In the genomic region with DNA sequence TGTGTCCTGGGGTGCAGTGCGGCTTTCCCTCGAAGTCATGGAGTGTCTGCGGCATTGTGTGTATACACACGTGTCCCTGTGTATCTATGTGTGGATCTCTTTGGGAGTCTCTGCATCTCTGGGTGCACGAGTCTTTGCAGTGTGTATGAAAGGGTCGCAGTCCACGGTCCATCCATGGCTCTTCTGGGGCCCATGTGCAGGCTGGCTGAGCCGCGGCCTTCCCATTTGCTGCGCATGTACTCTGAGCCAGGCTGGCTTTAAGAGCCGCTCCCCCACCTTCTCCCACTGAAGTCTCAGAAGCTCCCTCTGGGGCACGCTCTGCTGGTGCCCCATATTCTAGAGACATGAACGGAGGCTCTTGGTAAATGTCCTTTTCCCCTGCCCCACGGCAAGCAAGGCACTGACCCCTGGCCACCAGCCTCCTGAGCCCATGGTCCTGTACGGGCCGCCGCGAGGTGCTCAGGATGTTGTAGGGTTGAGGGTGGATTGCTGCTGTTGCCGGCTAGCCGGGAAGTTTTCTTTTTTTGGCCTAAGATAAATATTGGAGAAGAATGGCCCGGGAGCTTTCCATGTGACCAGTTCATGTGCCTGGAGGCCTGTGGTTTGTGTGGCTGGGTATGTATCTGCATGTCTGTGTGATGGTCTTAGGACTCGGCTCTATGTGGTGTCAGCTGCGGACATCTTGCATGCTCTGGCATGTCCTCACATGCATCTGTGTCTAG, we compare ENCODE assay signal across 21 cellular contexts. TPM values are rescaled to one million over a fixed set of nuclear protein-coding genes. Genes with fewer than 3 reads are reported as not detected.
DNase-seq lines count a peak whose midpoint lies in the region; ATAC-seq and TF ChIP-seq lines count a peak whose summit lies in the region.
"Had no signal": no experiment of that assay in that cellular context is flagged by ENCODE, and none has a peak within 500 bp of the region (broad histone marks: within the 10 kb centered on the region; RNA-seq: fewer than 3 reads in every experiment).

No MANE protein-coding gene starts in this region.

- H3K27ac Mint-ChIP-seq in GM23338 (peak overlapping the region; percentile 30), brain (peak overlapping the region; percentile 6 to 94 (median 76))
- H3K27ac Mint-ChIP-seq in activated CD4-positive, alpha-beta T cell treated with anti-CD3 and anti-CD28 coated beads, Interleukin-2, amount 10 ng/mL, durations not matched to agents 24 days and 14 days = no peak overlapping the region
- H3K27ac Mint-ChIP-seq: activated naive CD4-positive, alpha-beta T cell treated with anti-CD3 and anti-CD28 coated beads, Interleukin-2, amount 50 U/mL, for 24 hours had no signal

- TF ChIP-seq POLR2A in transverse colon (IDR thresholded peaks at IDR 0.05) = no peak

- H2AFZ ChIP-seq in GM23338 (no peak overlapping the region), smooth muscle cell (ENCODE audit: low read depth) (no peak overlapping the region)
- H2AFZ ChIP-seq: hepatocyte had no signal

- H3K4me2 ChIP-seq in GM23338 (no peak overlapping the region), smooth muscle cell (peak overlapping the region; percentile 79)

- no peak for TF ChIP-seq EP300 in transverse colon (IDR thresholded peaks at IDR 0.05; ENCODE audit: low read depth)

- H3K79me2 ChIP-seq in GM23338 (replicated peaks; ENCODE audit: insufficient read depth) (peaks cover 40% of the 10 kb centered on the region), smooth muscle cell (ENCODE audit: low read depth) (peaks cover 44% of the 10 kb centered on the region)

- DNase-seq in GM23338 (ENCODE audit: low spot score) (no peak), smooth muscle cell (lab: John Stamatoyannopoulos, UW; ENCODE audit: unreplicated experiment) (no peak), transverse colon (no peak), occipital lobe (lab: John Stamatoyannopoulos, UW) (no peak)
- DNase-seq in activated CD4-positive, alpha-beta T cell treated with anti-CD3 and anti-CD28 coated beads, Interleukin-2, amount 10 ng/mL, durations not matched to agents 24 days and 14 days = no peak
- no peak for DNase-seq in stimulated activated CD4-positive, alpha-beta T cell treated with anti-CD3 and anti-CD28 coated beads, Interleukin-4, amount 100 ng/mL, for 1 hour
- DNase-seq: activated CD8-positive, alpha-beta memory T cell treated with anti-CD3 and anti-CD28 coated beads, Interleukin-2, amount 50 U/mL, for 48 hours; caudate nucleus; left colon; naive thymus-derived CD8-positive, alpha-beta T cell; NCI-H2081 treated with DMSO at 0.1 percent for 48 hours; stimulated activated naive CD8-positive, alpha-beta T cell treated with anti-CD3 and anti-CD28 coated beads, Interleukin-15, Interleukin-2, amounts not matched to agents 100 U/mL and 50 U/mL, for 24 hours; SW 1271 had no signal

- in situ Hi-C loops in transverse colon (cut with MboI; ENCODE audit: low pct_ligation_motif_present in 1 of 4, low pct_unique_long_range_greater_than_20kb in 1 of 4, low sequenced_read_pairs in 3 of 4) = no loop called here

- peaks cover 17% of the 10 kb centered on the region for H3K4me1 ChIP-seq in GM23338 (ENCODE audit: insufficient read depth)
- H3K4me1 ChIP-seq in iPS-15b (ENCODE audit: control insufficient read depth, insufficient read depth, low read length) = peaks cover 4% of the 10 kb centered on the region
- H3K4me1 ChIP-seq in smooth muscle cell (ENCODE audit: low read depth) = peaks cover 16% of the 10 kb centered on the region
- peaks cover 13 to 56% (median 42%) of the 10 kb centered on the region in 4 donors for H3K4me1 ChIP-seq in transverse colon

- H3K4me1 Mint-ChIP-seq in GM23338 (peaks cover 42% of the 10 kb centered on the region), brain (peaks cover 39% of the 10 kb centered on the region)
- peaks cover 19% of the 10 kb centered on the region for H3K4me1 Mint-ChIP-seq in activated CD4-positive, alpha-beta T cell treated with anti-CD3 and anti-CD28 coated beads, Interleukin-2, amount 10 ng/mL, durations not matched to agents 24 days and 14 days

- no peaks in the 10 kb centered on the region for H3K9me3 ChIP-seq in iPS-15b (ENCODE audit: control insufficient read depth, insufficient read depth, low read length)
- H3K9me3 ChIP-seq in smooth muscle cell (replicated peaks; ENCODE audit: low read depth) = no peaks in the 10 kb centered on the region
- H3K9me3 ChIP-seq in transverse colon = no peaks in the 10 kb centered on the region

- H4K20me1 ChIP-seq in GM23338 (replicated peaks; ENCODE audit: insufficient read depth) (peaks cover 3% of the 10 kb centered on the region; the same call in 1 of the 2 replicates), smooth muscle cell (ENCODE audit: low read depth) (peaks cover 91% of the 10 kb centered on the region)

- no peak for TF ChIP-seq CTCF in GM23338 (conservative IDR thresholded peaks at IDR 0.05; ENCODE audit: low read depth in 2 of 2)
- TF ChIP-seq CTCF in brain (conservative IDR thresholded peaks at IDR 0.05) = no peak
- no peak for TF ChIP-seq CTCF in smooth muscle cell (IDR thresholded peaks at IDR 0.05; ENCODE audit: borderline replicate concordance, insufficient read depth, poor library complexity, severe bottlenecking)
- no peak for TF ChIP-seq CTCF in transverse colon (IDR thresholded peaks at IDR 0.05)

- H3K4me3 ChIP-seq in GM23338 (no peak overlapping the region), iPS-15b (ENCODE audit: low read depth, low read length) (no peak overlapping the region), smooth muscle cell (no peak overlapping the region), transverse colon (no peak overlapping the region)
- H3K4me3 ChIP-seq: hepatocyte had no signal

- H3K9ac ChIP-seq in iPS-15b (ENCODE audit: low read depth, low read length) (peak overlapping the region; percentile 54), smooth muscle cell (ENCODE audit: low read depth) (no peak overlapping the region)

- no peak for ATAC-seq in GM23338
- ATAC-seq: naive thymus-derived CD8-positive, alpha-beta T cell; stimulated activated naive CD8-positive, alpha-beta T cell treated with anti-CD3 and anti-CD28 coated beads, Interleukin-15, Interleukin-2, amounts not matched to agents 100 U/mL and 50 U/mL, for 24 hours had no signal

- H3K27ac ChIP-seq in GM23338 (ENCODE audit: low read depth) (no peak overlapping the region), smooth muscle cell (ENCODE audit: low read depth) (peak overlapping the region; percentile 50), transverse colon (no peak overlapping the region)
- H3K27ac ChIP-seq: hepatocyte had no signal

- no peaks in the 10 kb centered on the region for H3K27me3 ChIP-seq in GM23338 (ENCODE audit: insufficient read depth)
- H3K27me3 ChIP-seq in iPS-15b (ENCODE audit: control insufficient read depth, insufficient read depth, low read length) = no peaks in the 10 kb centered on the region
- H3K27me3 ChIP-seq in smooth muscle cell (ENCODE audit: low read depth) = no peaks in the 10 kb centered on the region
- H3K27me3 ChIP-seq in transverse colon = no peaks in the 10 kb centered on the region
- H3K27me3 ChIP-seq: hepatocyte had no signal

- H3K4me3 Mint-ChIP-seq in GM23338 (no peak overlapping the region), brain (peak overlapping the region in 3 of 5 experiments; percentile 22 to 37 (median 22))
- H3K4me3 Mint-ChIP-seq in activated CD4-positive, alpha-beta T cell treated with anti-CD3 and anti-CD28 coated beads, Interleukin-2, amount 10 ng/mL, durations not matched to agents 24 days and 14 days = no peak overlapping the region
- H3K4me3 Mint-ChIP-seq: activated naive CD4-positive, alpha-beta T cell treated with anti-CD3 and anti-CD28 coated beads, Interleukin-2, amount 50 U/mL, for 24 hours had no signal

- H3K9me3 Mint-ChIP-seq in GM23338 = no peaks in the 10 kb centered on the region; the same call in 1 of the 3 replicates
- H3K9me3 Mint-ChIP-seq in brain = peaks cover 0 to 5% (median 0%) of the 10 kb centered on the region in 5 experiments
- no peaks in the 10 kb centered on the region for H3K9me3 Mint-ChIP-seq in activated CD4-positive, alpha-beta T cell treated with anti-CD3 and anti-CD28 coated beads, Interleukin-2, amount 10 ng/mL, durations not matched to agents 24 days and 14 days
- H3K9me3 Mint-ChIP-seq: activated naive CD4-positive, alpha-beta T cell treated with anti-CD3 and anti-CD28 coated beads, Interleukin-2, amount 50 U/mL, for 24 hours; naive thymus-derived CD8-positive, alpha-beta T cell had no signal

- H3F3A ChIP-seq in GM23338 (replicated peaks; ENCODE audit: low read depth) (no peaks in the 10 kb centered on the region), smooth muscle cell (ENCODE audit: low read depth) (peaks cover 7% of the 10 kb centered on the region)

- 66% methylated on average over 23 of the region's 23 CpGs for WGBS in smooth muscle cell (ENCODE audit: low lambda C conversion rate)
- 76% methylated on average over 23 of the region's 23 CpGs; no CpG with 5 or more reads in 1 of the 2 donors for WGBS in transverse colon (ENCODE audit: low coverage in 1 of 2), 2 donors

- intact Hi-C loops in transverse colon (cut with DNase I; ENCODE audit: low total_unique reads) = no loop called here
- intact Hi-C loops in activated CD4-positive, alpha-beta T cell treated with anti-CD3 and anti-CD28 coated beads, Interleukin-2, amount 10 ng/mL, durations not matched to agents 24 days and 14 days (cut with micrococcal nuclease) = no loop called here

- H3K36me3 Mint-ChIP-seq in GM23338 (ENCODE audit: low read depth) (no peaks in the 10 kb centered on the region; the same call in 1 of the 3 replicates), brain (peaks cover 13% of the 10 kb centered on the region)
- no peaks in the 10 kb centered on the region for H3K36me3 Mint-ChIP-seq in activated CD4-positive, alpha-beta T cell treated with anti-CD3 and anti-CD28 coated beads, Interleukin-2, amount 10 ng/mL, durations not matched to agents 24 days and 14 days (ENCODE audit: low read depth)
- H3K36me3 Mint-ChIP-seq: activated naive CD4-positive, alpha-beta T cell treated with anti-CD3 and anti-CD28 coated beads, Interleukin-2, amount 50 U/mL, for 24 hours; naive thymus-derived CD8-positive, alpha-beta T cell had no signal

- H3K36me3 ChIP-seq in GM23338 (ENCODE audit: insufficient read depth) (no peaks in the 10 kb centered on the region), iPS-15b (ENCODE audit: control insufficient read depth, insufficient read depth, low read length) (no peaks in the 10 kb centered on the region), smooth muscle cell (ENCODE audit: low read depth) (no peaks in the 10 kb centered on the region), transverse colon (no peaks in the 10 kb centered on the region)

- H3K27me3 Mint-ChIP-seq in GM23338 (ENCODE audit: insufficient read depth, low read depth, poor library complexity) (peaks cover 11% of the 10 kb centered on the region), brain (peaks cover 2% of the 10 kb centered on the region)
- H3K27me3 Mint-ChIP-seq in activated CD4-positive, alpha-beta T cell treated with anti-CD3 and anti-CD28 coated beads, Interleukin-2, amount 10 ng/mL, durations not matched to agents 24 days and 14 days = no peaks in the 10 kb centered on the region
- H3K27me3 Mint-ChIP-seq: activated naive CD4-positive, alpha-beta T cell treated with anti-CD3 and anti-CD28 coated beads, Interleukin-2, amount 50 U/mL, for 24 hours; naive thymus-derived CD8-positive, alpha-beta T cell had no signal

- H3K9me2 ChIP-seq in GM23338 (ENCODE audit: insufficient read depth) = no peaks in the 10 kb centered on the region

RNA-seq across cellular contexts. Expression of gene PAK4, which starts 31.9 kb away (rescaled TPM):
- 31.7 and 35.4 TPM in 2 replicates for total RNA-seq in GM23338 (2014; rRNA removed; shearing (Covaris generic))
- polyA plus RNA-seq in GM23338 (2016; fragmentation: Nextera tagmentation; extraction: Ambion mirVana) (28.3 and 28.7 TPM in 2 replicates), brain (ENCODE audit: insufficient read depth, low read depth, low replicate concordance) (90.2 TPM), smooth muscle cell (19.1 and 19.9 TPM in 2 replicates)
- total RNA-seq in smooth muscle cell (9.7 and 11.8 TPM in 2 replicates), transverse colon (10 to 100 TPM; 43.8 to 96.1 (median 63.2) TPM), occipital lobe (1.9 TPM)
- total RNA-seq in activated CD4-positive, alpha-beta T cell treated with anti-CD3 and anti-CD28 coated beads, Interleukin-2, amount 10 ng/mL, durations not matched to agents 24 days and 14 days = 14.8 and 16.9 TPM in 2 replicates

RNA-seq across cellular contexts. Expression of gene NCCRP1, which starts 39.3 kb away (rescaled TPM):
- 3.8 and 6.2 TPM in 2 replicates for total RNA-seq in GM23338 (2014; rRNA removed; shearing (Covaris generic))
- polyA plus RNA-seq in GM23338 (2016; fragmentation: Nextera tagmentation; extraction: Ambion mirVana) (2.8 and 3.6 TPM in 2 replicates), brain (ENCODE audit: insufficient read depth, low read depth, low replicate concordance) (not detected), smooth muscle cell (1.5 TPM in 2 replicates)
- total RNA-seq in smooth muscle cell (2.2 and 4.0 TPM in 2 replicates), transverse colon (1 to 10 TPM in 2 of 4 donors, under 1 TPM in 1, not detected in 1; 0.14 to 3.0 (median 1.1) TPM), occipital lobe (not detected)
- not detected in 2 replicates for total RNA-seq in activated CD4-positive, alpha-beta T cell treated with anti-CD3 and anti-CD28 coated beads, Interleukin-2, amount 10 ng/mL, durations not matched to agents 24 days and 14 days
- total RNA-seq: left colon; naive thymus-derived CD8-positive, alpha-beta T cell; skeletal muscle tissue had no signal
- polyA plus RNA-seq: naive thymus-derived CD8-positive, alpha-beta T cell had no signal

RNA-seq across cellular contexts. Expression of gene SYCN, which starts 46.6 kb away (rescaled TPM):
- not detected in 2 replicates for total RNA-seq in GM23338 (2014; rRNA removed; shearing (Covaris generic))
- not detected in 2 replicates for polyA plus RNA-seq in GM23338 (2016; fragmentation: Nextera tagmentation; extraction: Ambion mirVana)
- not detected for polyA plus RNA-seq in brain (ENCODE audit: insufficient read depth, low read depth, low replicate concordance)
- not detected in 2 replicates for total RNA-seq in smooth muscle cell
- not detected in 2 replicates for polyA plus RNA-seq in smooth muscle cell
- total RNA-seq in transverse colon = not detected
- total RNA-seq in activated CD4-positive, alpha-beta T cell treated with anti-CD3 and anti-CD28 coated beads, Interleukin-2, amount 10 ng/mL, durations not matched to agents 24 days and 14 days = not detected in 2 replicates
- not detected for total RNA-seq in occipital lobe
- total RNA-seq: Daoy; epithelial cell of proximal tubule; left colon; naive thymus-derived CD8-positive, alpha-beta T cell; skeletal muscle tissue had no signal
- polyA plus RNA-seq: BJ; naive thymus-derived CD8-positive, alpha-beta T cell had no signal

Comparison
In these comparisons a context has a peak if more than half of its experiments do, and no peak if none do; other contexts are left out.
1. H3K4me3 Mint-ChIP-seq: peak in brain (3 of 5); none in GM23338 (single experiment) and activated CD4-positive, alpha-beta T cell treated with anti-CD3 and anti-CD28 coated beads, Interleukin-2, amount 10 ng/mL, durations not matched to agents 24 days and 14 days (single experiment).